ENCODE assay signal across 17 cellular contexts in the genomic region with DNA sequence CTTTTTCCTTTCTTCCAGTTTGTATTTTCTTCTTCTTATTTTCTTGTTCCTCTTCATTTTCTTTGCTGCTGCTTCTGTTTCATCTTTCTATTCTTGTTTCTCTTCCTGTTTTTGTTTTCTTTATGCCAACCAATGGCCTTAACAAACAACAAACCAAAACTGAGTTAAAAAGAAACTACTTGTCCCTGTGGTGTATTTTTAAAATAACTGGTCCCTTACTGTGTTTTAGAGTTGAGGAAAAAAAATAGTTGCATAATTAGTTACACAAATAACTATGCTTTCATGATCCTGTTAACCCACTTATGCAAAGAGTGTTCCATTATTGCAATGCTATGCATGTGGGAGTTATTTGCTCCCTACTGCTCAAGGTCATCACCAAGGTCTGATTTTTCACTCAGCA. TPM values are rescaled to one million over a fixed set of nuclear protein-coding genes. Genes with fewer than 3 reads are reported as not detected.
DNase-seq lines count a peak whose midpoint lies in the region; ATAC-seq and TF ChIP-seq lines count a peak whose summit lies in the region.
"Had no signal": no experiment of that assay in that cellular context is flagged by ENCODE, and none has a peak within 500 bp of the region (broad histone marks: within the 10 kb centered on the region; RNA-seq: fewer than 3 reads in every experiment).

No MANE protein-coding gene starts in this region.

- CTCF ChIA-PET in MCF 10A (lab: Yijun Ruan, JAX) = interaction anchor here (0.6 kb wide), 1 partner anchor 64 kb away, joined by 3 read pairs; no protein-coding TSS in a partner anchor

- H3K27me3 ChIP-seq in brain microvascular endothelial cell (replicated peaks) = no peaks in the 10 kb centered on the region
- H3K27me3 ChIP-seq: BE2C had no signal

- BruUV-seq in MCF 10A (replicated peaks; lab: Mats Ljungman, UMichigan) = no TSS peak

- POLR2A ChIA-PET in MCF 10A (lab: Yijun Ruan, JAX) = no interaction called here

- no peak overlapping the region for H3K4me3 Mint-ChIP-seq in MCF 10A (ENCODE audit: unreplicated experiment)
- H3K4me3 Mint-ChIP-seq: activated naive CD4-positive, alpha-beta T cell treated with anti-CD3 and anti-CD28 coated beads for 36 hours had no signal

- ATAC-seq in GM18907 (IDR thresholded peaks at IDR 0.05; ENCODE audit: unreplicated experiment) (peak; percentile 60), GM21526 (IDR thresholded peaks at IDR 0.05; ENCODE audit: low FRiP score, unreplicated experiment) (peak; percentile 72), HG02943 (IDR thresholded peaks at IDR 0.05; ENCODE audit: low read depth, unreplicated experiment) (peak; percentile 68), HG03520 (IDR thresholded peaks at IDR 0.05; ENCODE audit: unreplicated experiment) (peak; percentile 69)
- ATAC-seq: pancreas had no signal

- H3K4me3 ChIP-seq in brain microvascular endothelial cell (ENCODE audit: low read depth, low read length) = no peak overlapping the region
- H3K4me3 ChIP-seq: cardiac muscle cell, pancreas, SK-N-MC had no signal

- H3K27me3 Mint-ChIP-seq in MCF 10A (ENCODE audit: insufficient read depth, unreplicated experiment) = peaks cover 24% of the 10 kb centered on the region

- in situ Hi-C loops in brain microvascular endothelial cell (cut with HindIII; ENCODE audit: low pct_ligation_motif_present, low sequenced_read_pairs) = no loop called here

- no peak overlapping the region for H3K27ac Mint-ChIP-seq in MCF 10A (ENCODE audit: low read depth, unreplicated experiment)
- H3K27ac Mint-ChIP-seq: activated naive CD4-positive, alpha-beta T cell treated with anti-CD3 and anti-CD28 coated beads for 36 hours had no signal

- H3K9me3 Mint-ChIP-seq in MCF 10A (ENCODE audit: unreplicated experiment) = no peaks in the 10 kb centered on the region
- H3K9me3 Mint-ChIP-seq: activated naive CD4-positive, alpha-beta T cell treated with anti-CD3 and anti-CD28 coated beads for 36 hours had no signal

- DNase-seq in amniotic stem cell (lab: John Stamatoyannopoulos, UW) (no peak), brain microvascular endothelial cell (no peak), MCF 10A (ENCODE audit: unreplicated experiment) (no peak), GM19240 (ENCODE audit: insufficient read length, low spot score) (no peak)
- DNase-seq: activated CD8-positive, alpha-beta memory T cell treated with anti-CD3 and anti-CD28 coated beads for 24 hours; activated naive CD4-positive, alpha-beta T cell treated with anti-CD3 and anti-CD28 coated beads for 36 hours; BE2C; DMS79 treated with DMSO at 0.1 percent for 48 hours; H7; NCI-H2171; pancreas had no signal

- H3K36me3 Mint-ChIP-seq in MCF 10A (ENCODE audit: insufficient read depth, unreplicated experiment) = no peaks in the 10 kb centered on the region

- no peak overlapping the region for H3K27ac ChIP-seq in brain microvascular endothelial cell
- H3K27ac ChIP-seq: cardiac muscle cell, pancreas, SK-N-MC had no signal

- H3K36me3 ChIP-seq in brain microvascular endothelial cell (replicated peaks) = no peaks in the 10 kb centered on the region
- H3K36me3 ChIP-seq: BE2C, cardiac muscle cell, pancreas had no signal

- intact Hi-C loops in MCF 10A (cut with micrococcal nuclease) = no loop called here

- H3K4me1 Mint-ChIP-seq in MCF 10A (ENCODE audit: insufficient read depth, unreplicated experiment) = no peaks in the 10 kb centered on the region

- TF ChIP-seq CTCF in brain microvascular endothelial cell (IDR thresholded peaks at IDR 0.05; ENCODE audit: low read depth, low read length, missing control alignments) (no peak), MCF 10A (IDR thresholded peaks at IDR 0.05; ENCODE audit: unreplicated experiment) (no peak)

RNA-seq across cellular contexts. Expression of a gene that starts 39.6 kb away (rescaled TPM):
- 99.8 and 144 TPM in 2 replicates for total RNA-seq in MCF 10A (2022)

RNA-seq across cellular contexts. Expression of a gene that starts 52.7 kb away (rescaled TPM):
- total RNA-seq in MCF 10A (2022) = 34.4 and 43.1 TPM in 2 replicates
